In the genomic region with DNA sequence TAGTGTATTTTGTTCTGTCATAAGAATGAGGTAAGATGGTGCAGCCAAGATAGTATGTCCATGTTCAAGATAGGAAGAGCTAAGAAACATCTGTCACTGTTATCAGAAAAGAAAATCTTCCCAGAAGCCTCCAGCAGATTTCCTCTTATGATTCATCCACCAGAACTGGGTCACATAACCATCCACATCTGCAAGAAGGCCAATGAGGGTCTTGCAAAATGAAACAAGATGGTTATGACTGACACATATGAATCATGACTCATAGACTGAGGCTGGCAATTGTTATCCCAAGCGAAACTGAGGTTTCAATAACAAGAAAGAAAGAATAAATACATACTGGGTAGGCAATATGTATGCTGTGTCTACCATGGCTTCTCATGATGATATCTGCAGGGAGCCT, we compare ENCODE assay signal across 12 cellular contexts. TPM values are rescaled to one million over a fixed set of nuclear protein-coding genes. Genes with fewer than 3 reads are reported as not detected.
DNase-seq lines count a peak whose midpoint lies in the region; ATAC-seq, FAIRE-seq and TF ChIP-seq lines count a peak whose summit lies in the region.
"Had no signal": no experiment of that assay in that cellular context is flagged by ENCODE, and none has a peak within 500 bp of the region (broad histone marks: within the 10 kb centered on the region; RNA-seq: fewer than 3 reads in every experiment).

No MANE protein-coding gene starts in this region.

- H3K27ac ChIP-seq in left ventricle myocardium inferior (replicated peaks), result no peak overlapping the region

- CTCF ChIA-PET in activated naive CD4-positive, alpha-beta T cell treated with anti-CD3 and anti-CD28 coated beads, Interleukin-2, amount 10 ng/mL, durations not matched to agents 7 days and 5 days (lab: Charles Lee), result no interaction called here

- DNase-seq in activated naive CD4-positive, alpha-beta T cell treated with anti-CD3 and anti-CD28 coated beads, Interleukin-2, amount 50 U/mL, for 72 hours (ENCODE audit: low spot score in 2 of 2), result peak in 1 of 2 donors; percentile 11
- DNase-seq in activated naive CD4-positive, alpha-beta T cell treated with anti-CD3 and anti-CD28 coated beads, Interleukin-2, amount 10 ng/mL, durations not matched to agents 7 days and 5 days, result no peak
- peak; percentile 54 for DNase-seq in RKO (ENCODE audit: low spot score)
- peak; percentile 67 for DNase-seq in bronchial epithelial cell (ENCODE audit: low read depth)
- DNase-seq in stimulated activated effector memory CD8-positive, alpha-beta T cell treated with anti-CD3 and anti-CD28 coated beads, Interleukin-12 subunit alpha, Interleukin-12 subunit beta, amount 100 ng/mL, for 72 hours (ENCODE audit: low spot score in 2 of 2), result peak in 1 of 2 donors; percentile 6
- no peak for DNase-seq in central memory CD4-positive, alpha-beta T cell
- no peak for DNase-seq in left ventricle myocardium inferior
- DNase-seq in NCI-H2081 treated with DMSO at 0.1 percent for 48 hours (lab: John Stamatoyannopoulos, UW), result no peak
- DNase-seq: BE2C, erythroblast, left ventricle myocardium superior had no signal

- H3K4me3 ChIP-seq in bronchial epithelial cell (ENCODE audit: low read depth, low read length) (no peak overlapping the region), left ventricle myocardium inferior (no peak overlapping the region)

- H3K36me3 ChIP-seq in bronchial epithelial cell (ENCODE audit: control insufficient read depth, insufficient read depth, low read length), result no peaks in the 10 kb centered on the region
- no peaks in the 10 kb centered on the region for H3K36me3 ChIP-seq in left ventricle myocardium inferior
- H3K36me3 ChIP-seq: BE2C had no signal

- ATAC-seq in activated naive CD4-positive, alpha-beta T cell treated with anti-CD3 and anti-CD28 coated beads, Interleukin-2, amount 50 U/mL, for 72 hours, result peak; percentile 93 to 99
- peak; percentile 99 for ATAC-seq in stimulated activated effector memory CD8-positive, alpha-beta T cell treated with anti-CD3 and anti-CD28 coated beads, Interleukin-12 subunit alpha, Interleukin-12 subunit beta, amount 100 ng/mL, for 72 hours
- ATAC-seq: left ventricle myocardium superior had no signal

- intact Hi-C loops in left ventricle myocardium inferior (cut with micrococcal nuclease), result no loop called here

- no peak for TF ChIP-seq CTCF in bronchial epithelial cell (IDR thresholded peaks at IDR 0.05; ENCODE audit: insufficient read depth, low read length, severe bottlenecking)
- no peak for TF ChIP-seq CTCF in left ventricle myocardium inferior (IDR thresholded peaks at IDR 0.05; ENCODE audit: borderline replicate concordance)

- H3K27ac Mint-ChIP-seq in activated naive CD4-positive, alpha-beta T cell treated with anti-CD3 and anti-CD28 coated beads, Interleukin-2, amount 50 U/mL, for 72 hours, result peak overlapping the region; percentile 4 to 10
- H3K27ac Mint-ChIP-seq in activated naive CD4-positive, alpha-beta T cell treated with anti-CD3 and anti-CD28 coated beads, Interleukin-2, amount 10 ng/mL, durations not matched to agents 7 days and 5 days, result no peak overlapping the region
- peak overlapping the region; percentile 73 for H3K27ac Mint-ChIP-seq in stimulated activated effector memory CD8-positive, alpha-beta T cell treated with anti-CD3 and anti-CD28 coated beads, Interleukin-12 subunit alpha, Interleukin-12 subunit beta, amount 100 ng/mL, for 72 hours

- no peak overlapping the region for H3K4me3 Mint-ChIP-seq in activated naive CD4-positive, alpha-beta T cell treated with anti-CD3 and anti-CD28 coated beads, Interleukin-2, amount 10 ng/mL, durations not matched to agents 7 days and 5 days
- peak overlapping the region; percentile 28 for H3K4me3 Mint-ChIP-seq in stimulated activated effector memory CD8-positive, alpha-beta T cell treated with anti-CD3 and anti-CD28 coated beads, Interleukin-12 subunit alpha, Interleukin-12 subunit beta, amount 100 ng/mL, for 72 hours

- H3K36me3 Mint-ChIP-seq in activated naive CD4-positive, alpha-beta T cell treated with anti-CD3 and anti-CD28 coated beads, Interleukin-2, amount 50 U/mL, for 72 hours, result peaks cover 3 to 11% of the 10 kb centered on the region in 2 donors
- H3K36me3 Mint-ChIP-seq in activated naive CD4-positive, alpha-beta T cell treated with anti-CD3 and anti-CD28 coated beads, Interleukin-2, amount 10 ng/mL, durations not matched to agents 7 days and 5 days, result peaks cover 5% of the 10 kb centered on the region
- H3K36me3 Mint-ChIP-seq in stimulated activated effector memory CD8-positive, alpha-beta T cell treated with anti-CD3 and anti-CD28 coated beads, Interleukin-12 subunit alpha, Interleukin-12 subunit beta, amount 100 ng/mL, for 72 hours, result no peaks in the 10 kb centered on the region

- FAIRE-seq in bronchial epithelial cell (lab: Jason Lieb, UNC), result no peak
- FAIRE-seq: TTC549 had no signal

- no peaks in the 10 kb centered on the region for H3K27me3 Mint-ChIP-seq in activated naive CD4-positive, alpha-beta T cell treated with anti-CD3 and anti-CD28 coated beads, Interleukin-2, amount 10 ng/mL, durations not matched to agents 7 days and 5 days

- H3K27me3 ChIP-seq in bronchial epithelial cell (ENCODE audit: control insufficient read depth, insufficient read depth, low read length) (no peaks in the 10 kb centered on the region), left ventricle myocardium inferior (ENCODE audit: low read depth) (no peaks in the 10 kb centered on the region)
- H3K27me3 ChIP-seq: BE2C had no signal

- no peaks in the 10 kb centered on the region for H3K9me3 ChIP-seq in left ventricle myocardium inferior (replicated peaks)
- H3K9me3 ChIP-seq: BE2C had no signal

- no peaks in the 10 kb centered on the region for H3K4me1 ChIP-seq in left ventricle myocardium inferior
- H3K4me1 ChIP-seq: BE2C had no signal

- peaks cover 19% of the 10 kb centered on the region for H3K4me1 Mint-ChIP-seq in activated naive CD4-positive, alpha-beta T cell treated with anti-CD3 and anti-CD28 coated beads, Interleukin-2, amount 10 ng/mL, durations not matched to agents 7 days and 5 days
- H3K4me1 Mint-ChIP-seq in stimulated activated effector memory CD8-positive, alpha-beta T cell treated with anti-CD3 and anti-CD28 coated beads, Interleukin-12 subunit alpha, Interleukin-12 subunit beta, amount 100 ng/mL, for 72 hours, result peaks cover 22% of the 10 kb centered on the region

- peaks cover 0 to 6% of the 10 kb centered on the region in 2 donors for H3K9me3 Mint-ChIP-seq in activated naive CD4-positive, alpha-beta T cell treated with anti-CD3 and anti-CD28 coated beads, Interleukin-2, amount 50 U/mL, for 72 hours
- H3K9me3 Mint-ChIP-seq in activated naive CD4-positive, alpha-beta T cell treated with anti-CD3 and anti-CD28 coated beads, Interleukin-2, amount 10 ng/mL, durations not matched to agents 7 days and 5 days, result no peaks in the 10 kb centered on the region
- no peaks in the 10 kb centered on the region for H3K9me3 Mint-ChIP-seq in stimulated activated effector memory CD8-positive, alpha-beta T cell treated with anti-CD3 and anti-CD28 coated beads, Interleukin-12 subunit alpha, Interleukin-12 subunit beta, amount 100 ng/mL, for 72 hours

RNA-seq across cellular contexts. Expression of a gene that starts 30.3 kb away (rescaled TPM):
- 1 to 10 TPM; 3.9 to 5.5 TPM for total RNA-seq in activated naive CD4-positive, alpha-beta T cell treated with anti-CD3 and anti-CD28 coated beads, Interleukin-2, amount 50 U/mL, for 72 hours
- total RNA-seq in bronchial epithelial cell (10.1 and 10.5 TPM in 2 replicates), left ventricle myocardium inferior (2.4 TPM)

RNA-seq across cellular contexts. Expression of a gene that starts 56.4 kb away (rescaled TPM):
- total RNA-seq in activated naive CD4-positive, alpha-beta T cell treated with anti-CD3 and anti-CD28 coated beads, Interleukin-2, amount 50 U/mL, for 72 hours, result 10 to 100 TPM; 16.4 to 20.1 TPM
- total RNA-seq in bronchial epithelial cell (21.1 and 26.2 TPM in 2 replicates), left ventricle myocardium inferior (8.7 TPM)

Comparison
In these comparisons a context has a peak if more than half of its experiments do, and no peak if none do; other contexts are left out.
1. DNase-seq: peak in RKO (single experiment) and bronchial epithelial cell (single experiment); none in activated naive CD4-positive, alpha-beta T cell treated with anti-CD3 and anti-CD28 coated beads, Interleukin-2, amount 10 ng/mL, durations not matched to agents 7 days and 5 days (single experiment), central memory CD4-positive, alpha-beta T cell (single experiment), left ventricle myocardium inferior (single experiment) and NCI-H2081 treated with DMSO at 0.1 percent for 48 hours (single experiment).